In the genomic region with DNA sequence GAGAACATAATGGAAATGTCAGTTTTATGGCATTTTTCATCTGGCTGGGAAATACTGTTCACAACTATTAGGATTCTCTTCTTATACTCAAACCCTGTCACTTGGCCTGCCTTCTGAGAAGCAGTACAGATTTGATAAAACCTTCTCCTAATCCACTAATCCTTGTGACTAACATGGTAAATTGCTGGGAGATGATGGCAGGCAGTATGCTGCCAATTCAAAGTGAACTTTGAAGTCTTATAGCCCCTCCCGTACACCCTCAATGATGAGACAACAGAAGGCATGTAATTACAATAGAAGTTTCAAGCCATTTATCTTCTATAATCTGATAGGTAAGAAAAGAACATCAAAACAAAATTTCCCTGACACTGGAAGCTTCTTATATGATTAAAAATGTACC, we compare ENCODE assay signal across 22 cellular contexts. TPM values are rescaled to one million over a fixed set of nuclear protein-coding genes. Genes with fewer than 3 reads are reported as not detected.
DNase-seq lines count a peak whose midpoint lies in the region; ATAC-seq and TF ChIP-seq lines count a peak whose summit lies in the region.
"Had no signal": no experiment of that assay in that cellular context is flagged by ENCODE, and none has a peak within 500 bp of the region (broad histone marks: within the 10 kb centered on the region; RNA-seq: fewer than 3 reads in every experiment).

No MANE protein-coding gene starts in this region.

- no peak overlapping the region for H2BK20ac ChIP-seq in H9 (ENCODE audit: low read depth, low read length, poor library complexity, severe bottlenecking)

- intact Hi-C loops in MCF 10A (cut with micrococcal nuclease), result no loop called here

- no TSS peak for BruUV-seq in MCF 10A (replicated peaks; lab: Mats Ljungman, UMichigan)

- H3K18ac ChIP-seq in H9 (ENCODE audit: insufficient read length, low read depth, low read length), result no peak overlapping the region

- H3K27me3 ChIP-seq in SJCRH30 (no peaks in the 10 kb centered on the region), H9 (ENCODE audit: insufficient read depth, low read length) (no peaks in the 10 kb centered on the region)

- no peaks in the 10 kb centered on the region for H4K20me1 ChIP-seq in H9 (ENCODE audit: control insufficient read depth, insufficient read depth, insufficient read length)

- no peak overlapping the region for H2BK15ac ChIP-seq in H9 (ENCODE audit: low read depth, low read length)

- no peak overlapping the region for H3K9ac ChIP-seq in H9 (ENCODE audit: extremely low read depth, insufficient read length, low read length)

- H4K8ac ChIP-seq in H9 (replicated peaks; ENCODE audit: insufficient read length, low read depth, low read length), result no peak overlapping the region

- DNase-seq in LHCN-M2 (ENCODE audit: low read depth) (peak; percentile 8), SJCRH30 (peak; percentile 31 to 62), fibroblast of mammary gland (ENCODE audit: low read depth) (peak; percentile 19), retinal pigment epithelial cell (ENCODE audit: low read depth) (peak; percentile 13), inferior parietal cortex (ENCODE audit: extremely low spot score) (no peak), H9 (no peak), MCF 10A (ENCODE audit: unreplicated experiment) (no peak)
- DNase-seq: DMS79; KBM-7; NCI-H1105; NCI-H2029 treated with DMSO at 0.1 percent for 48 hours; NCI-H2171; NCI-H526 treated with DMSO at 0.1 percent for 48 hours; NK-92 treated with Interleukin-12 subunit alpha and Interleukin-12 subunit beta, amount 100 ng/mL, for 24 hours; SIG-M5 had no signal

- no peaks in the 10 kb centered on the region for H3K79me2 ChIP-seq in H9 (ENCODE audit: insufficient read depth, low read length)

- no peak overlapping the region for H2BK5ac ChIP-seq in H9 (ENCODE audit: insufficient read length, low read length)

- no peak overlapping the region for H3K56ac ChIP-seq in H9 (ENCODE audit: insufficient read length, low read depth, low read length)

- H2AK5ac ChIP-seq in H9 (ENCODE audit: insufficient read length, low read length), result no peak overlapping the region

- H3K23me2 ChIP-seq in H9 (ENCODE audit: insufficient read length, low read depth, low read length, poor library complexity, severe bottlenecking), result no peaks in the 10 kb centered on the region

- H3T11ph ChIP-seq in H9 (ENCODE audit: low read length), result no peak overlapping the region

- H3K4me1 ChIP-seq in SJCRH30, result peaks cover 27% of the 10 kb centered on the region
- no peaks in the 10 kb centered on the region for H3K4me1 ChIP-seq in H9 (ENCODE audit: insufficient read depth, low read length)
- H3K4me1 ChIP-seq: A549 had no signal

- H3K9me3 Mint-ChIP-seq in H9, result no peaks in the 10 kb centered on the region
- no peaks in the 10 kb centered on the region for H3K9me3 Mint-ChIP-seq in MCF 10A (ENCODE audit: unreplicated experiment)
- H3K9me3 Mint-ChIP-seq: CD14-positive monocyte, GM23338 had no signal

- WGBS in H9 (ENCODE audit: extremely low coverage, insufficient read length, low lambda C conversion rate), result no CpG with 5 or more reads among the region's 1 CpG

- H3K4ac ChIP-seq in H9 (ENCODE audit: low read depth, low read length), result no peak overlapping the region

- H3K27me3 Mint-ChIP-seq in H9 (ENCODE audit: low read depth), result no peaks in the 10 kb centered on the region
- H3K27me3 Mint-ChIP-seq in MCF 10A (ENCODE audit: insufficient read depth, unreplicated experiment), result no peaks in the 10 kb centered on the region
- H3K27me3 Mint-ChIP-seq: B cell had no signal

- TF ChIP-seq CTCF in fibroblast of mammary gland (conservative IDR thresholded peaks at IDR 0.05; ENCODE audit: control insufficient read depth, insufficient read depth, low read depth, low read length), result no peak
- no peak for TF ChIP-seq CTCF in retinal pigment epithelial cell (conservative IDR thresholded peaks at IDR 0.05; ENCODE audit: low read depth, low read length)
- no peak for TF ChIP-seq CTCF in H9 (conservative IDR thresholded peaks at IDR 0.05)
- TF ChIP-seq CTCF in MCF 10A (IDR thresholded peaks at IDR 0.05; ENCODE audit: unreplicated experiment), result no peak

- H3K4me1 Mint-ChIP-seq in H9 (no peaks in the 10 kb centered on the region), MCF 10A (ENCODE audit: insufficient read depth, unreplicated experiment) (no peaks in the 10 kb centered on the region)
- H3K4me1 Mint-ChIP-seq: B cell, CD14-positive monocyte, GM23338 had no signal

- no peaks in the 10 kb centered on the region for H3K36me3 ChIP-seq in SJCRH30

- no peak overlapping the region for H3K4me3 ChIP-seq in SJCRH30
- H3K4me3 ChIP-seq in fibroblast of mammary gland (ENCODE audit: control insufficient read depth, low read depth, low read length), result no peak overlapping the region
- H3K4me3 ChIP-seq in retinal pigment epithelial cell (ENCODE audit: low read length), result no peak overlapping the region
- H3K4me3 ChIP-seq: A549, GM23338 had no signal

- no peak overlapping the region for H3K23ac ChIP-seq in H9 (ENCODE audit: insufficient read length, low read depth, low read length)

- H3K4me3 Mint-ChIP-seq in H9 (no peak overlapping the region), MCF 10A (ENCODE audit: unreplicated experiment) (no peak overlapping the region)
- H3K4me3 Mint-ChIP-seq: B cell, CD14-positive monocyte, GM23338 had no signal

- H3K4me2 ChIP-seq in H9 (ENCODE audit: insufficient read depth, insufficient read length, low read length), result no peak overlapping the region
- H3K4me2 ChIP-seq: A549, GM23338 had no signal

- H2BK120ac ChIP-seq in H9 (ENCODE audit: low read depth, low read length, poor library complexity, severe bottlenecking), result no peak overlapping the region

- ATAC-seq in GM19397 (IDR thresholded peaks at IDR 0.05; ENCODE audit: unreplicated experiment), result no peak
- ATAC-seq: A549, GM23338, SK-N-SH treated with all-trans-retinoic acid at 6 μM for 48 hours had no signal

- H4K5ac ChIP-seq in H9 (ENCODE audit: insufficient read length, low read depth, low read length), result no peak overlapping the region

- H3K27ac Mint-ChIP-seq in H9 (no peak overlapping the region), MCF 10A (ENCODE audit: low read depth, unreplicated experiment) (no peak overlapping the region)
- H3K27ac Mint-ChIP-seq: B cell, CD14-positive monocyte, GM23338 had no signal

- no peaks in the 10 kb centered on the region for H3K79me1 ChIP-seq in H9 (ENCODE audit: insufficient read depth, low read depth, low read length, poor library complexity, severe bottlenecking)

- H3K27ac ChIP-seq in SJCRH30 (peak overlapping the region; percentile 24; the same call in 1 of the 2 replicates), H9 (ENCODE audit: insufficient read length, low read depth, low read length) (no peak overlapping the region)
- H3K27ac ChIP-seq: A549, RWPE1 had no signal

- H2BK12ac ChIP-seq in H9 (ENCODE audit: insufficient read length, low read depth, low read length), result no peak overlapping the region

- H4K91ac ChIP-seq in H9 (ENCODE audit: insufficient read length, low read depth, low read length), result no peak overlapping the region

- CTCF ChIA-PET in MCF 10A (lab: Yijun Ruan, JAX), result no interaction called here

- no peak overlapping the region for H2AFZ ChIP-seq in H9 (ENCODE audit: low read length)
- H2AFZ ChIP-seq: GM23338 had no signal

- POLR2A ChIA-PET in MCF 10A (lab: Yijun Ruan, JAX), result no interaction called here

- H3K9me3 ChIP-seq in SJCRH30 (replicated peaks), result no peaks in the 10 kb centered on the region
- H3K9me3 ChIP-seq in H9 (ENCODE audit: control insufficient read depth, low read depth, low read length), result no peaks in the 10 kb centered on the region
- H3K9me3 ChIP-seq: A549 had no signal

- H3K36me3 Mint-ChIP-seq in H9 (ENCODE audit: insufficient read depth in 1 of 3, low read depth in 3 of 3), result no peaks in the 10 kb centered on the region
- H3K36me3 Mint-ChIP-seq in MCF 10A (ENCODE audit: insufficient read depth, unreplicated experiment), result peaks cover 20% of the 10 kb centered on the region

- no peak overlapping the region for H3K14ac ChIP-seq in H9 (ENCODE audit: insufficient read depth, low read length)

RNA-seq across cellular contexts. Expression of gene PAQR3, which starts 36.9 kb away (rescaled TPM):
- total RNA-seq in LHCN-M2 (2014; rRNA removed), result 25.6 and 25.8 TPM in 2 replicates
- polyA plus RNA-seq in LHCN-M2 (2012), result 6.0 TPM
- total RNA-seq in SJCRH30 (2014; rRNA removed; shearing (Covaris generic)), result 69.2 and 75.6 TPM in 2 replicates
- total RNA-seq in H9 (2021), result 23.9 and 26.3 TPM in 2 replicates
- 11.2 and 19.1 TPM in 2 replicates for total RNA-seq in MCF 10A (2022)

Comparison
In these comparisons a context has a peak if more than half of its experiments do, and no peak if none do; other contexts are left out.
1. DNase-seq: peak in LHCN-M2 (single experiment), SJCRH30 (2 of 2), fibroblast of mammary gland (single experiment) and retinal pigment epithelial cell (single experiment); none in inferior parietal cortex (single experiment), H9 (single experiment) and MCF 10A (single experiment).